In the genomic region with DNA sequence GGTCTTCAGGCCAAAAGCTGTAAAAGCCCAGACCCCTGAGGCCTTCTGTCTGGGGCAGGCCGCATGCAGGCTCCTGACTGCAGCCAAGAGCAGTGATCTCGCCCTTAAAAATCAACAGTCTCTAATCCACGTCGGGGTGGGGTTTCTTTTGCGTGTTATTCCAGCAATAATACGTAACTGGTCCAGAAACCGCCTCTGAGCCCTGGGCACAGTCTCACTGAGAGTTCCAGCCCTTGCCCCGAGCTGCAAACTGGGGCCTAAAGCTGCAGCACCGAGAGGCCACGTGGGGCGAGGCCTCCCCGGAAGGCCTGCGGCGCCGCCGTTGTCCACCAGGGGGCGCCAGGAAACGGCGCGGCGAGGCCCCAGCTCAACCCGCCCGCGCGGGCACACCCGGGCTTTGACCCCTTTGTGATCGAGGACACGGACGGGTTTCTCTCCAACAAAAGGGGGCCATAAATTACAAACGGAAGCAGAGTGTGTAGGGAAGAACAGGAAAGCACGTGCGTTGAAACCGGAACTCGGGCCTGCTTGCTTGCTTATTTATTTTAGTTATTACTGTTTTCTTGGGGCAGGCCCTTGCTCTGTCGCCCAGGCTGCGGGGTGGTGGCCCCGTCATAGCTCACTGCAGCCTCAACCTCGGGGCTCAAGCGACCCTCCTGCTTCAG, we compare ENCODE assay signal across 1 cellular context.
TF ChIP-seq lines count a peak whose summit lies in the region.

No MANE protein-coding gene starts in this region.

TF ChIP-seq in HepG2, 621 proteins besides CTCF, POLR2A, EP300 and RAD21 (continued from another document and continues in another):
- TF ChIP-seq, protein P1, sequence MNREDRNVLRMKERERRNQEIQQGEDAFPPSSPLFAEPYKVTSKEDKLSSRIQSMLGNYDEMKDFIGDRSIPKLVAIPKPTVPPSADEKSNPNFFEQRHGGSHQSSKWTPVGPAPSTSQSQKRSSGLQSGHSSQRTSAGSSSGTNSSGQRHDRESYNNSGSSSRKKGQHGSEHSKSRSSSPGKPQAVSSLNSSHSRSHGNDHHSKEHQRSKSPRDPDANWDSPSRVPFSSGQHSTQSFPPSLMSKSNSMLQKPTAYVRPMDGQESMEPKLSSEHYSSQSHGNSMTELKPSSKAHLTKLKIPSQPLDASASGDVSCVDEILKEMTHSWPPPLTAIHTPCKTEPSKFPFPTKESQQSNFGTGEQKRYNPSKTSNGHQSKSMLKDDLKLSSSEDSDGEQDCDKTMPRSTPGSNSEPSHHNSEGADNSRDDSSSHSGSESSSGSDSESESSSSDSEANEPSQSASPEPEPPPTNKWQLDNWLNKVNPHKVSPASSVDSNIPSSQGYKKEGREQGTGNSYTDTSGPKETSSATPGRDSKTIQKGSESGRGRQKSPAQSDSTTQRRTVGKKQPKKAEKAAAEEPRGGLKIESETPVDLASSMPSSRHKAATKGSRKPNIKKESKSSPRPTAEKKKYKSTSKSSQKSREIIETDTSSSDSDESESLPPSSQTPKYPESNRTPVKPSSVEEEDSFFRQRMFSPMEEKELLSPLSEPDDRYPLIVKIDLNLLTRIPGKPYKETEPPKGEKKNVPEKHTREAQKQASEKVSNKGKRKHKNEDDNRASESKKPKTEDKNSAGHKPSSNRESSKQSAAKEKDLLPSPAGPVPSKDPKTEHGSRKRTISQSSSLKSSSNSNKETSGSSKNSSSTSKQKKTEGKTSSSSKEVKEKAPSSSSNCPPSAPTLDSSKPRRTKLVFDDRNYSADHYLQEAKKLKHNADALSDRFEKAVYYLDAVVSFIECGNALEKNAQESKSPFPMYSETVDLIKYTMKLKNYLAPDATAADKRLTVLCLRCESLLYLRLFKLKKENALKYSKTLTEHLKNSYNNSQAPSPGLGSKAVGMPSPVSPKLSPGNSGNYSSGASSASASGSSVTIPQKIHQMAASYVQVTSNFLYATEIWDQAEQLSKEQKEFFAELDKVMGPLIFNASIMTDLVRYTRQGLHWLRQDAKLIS (CRISPR knock-in tag; IDR thresholded peaks at IDR 0.05) = no peak
- TF ChIP-seq ZNF333 (CRISPR knock-in tag; IDR thresholded peaks at IDR 0.05; ENCODE audit: borderline replicate concordance) (0 out of 2 replicates have a peak, but pooled peaks have one; percentile 91), FOXA1 (IDR thresholded peaks at IDR 0.05) (no peak), FOXA1 (CRISPR knock-in tag; IDR thresholded peaks at IDR 0.05) (0 out of 2 replicates have a peak, but pooled peaks have one; percentile 5), ZNF263 (CRISPR knock-in tag; IDR thresholded peaks at IDR 0.05) (peak; percentile 26; the same call in 1 of the 2 replicates), BRD4 (CRISPR knock-in tag; IDR thresholded peaks at IDR 0.05) (peak; percentile 95; the same call in 1 of the 2 replicates), MIXL1 (CRISPR knock-in tag; IDR thresholded peaks at IDR 0.05) (peak; percentile 84; the same call in 1 of the 2 replicates), IRX3 (CRISPR knock-in tag; IDR thresholded peaks at IDR 0.05; ENCODE audit: borderline replicate concordance, low read depth) (peak; percentile 91), ERF (CRISPR knock-in tag; IDR thresholded peaks at IDR 0.05) (peak; percentile 82), RFX3 (CRISPR knock-in tag; IDR thresholded peaks at IDR 0.05) (no peak), FOXM1 (CRISPR knock-in tag; IDR thresholded peaks at IDR 0.05) (no peak), ZNF44 (CRISPR knock-in tag; IDR thresholded peaks at IDR 0.05) (peak; percentile 62; the same call in 1 of the 2 replicates), HMGA1 (CRISPR knock-in tag; conservative IDR thresholded peaks at IDR 0.05) (no peak), ZNF713 (CRISPR knock-in tag; IDR thresholded peaks at IDR 0.05) (0 out of 2 replicates have a peak, but pooled peaks have one; percentile 68), SMARCE1 (IDR thresholded peaks at IDR 0.05; ENCODE audit: borderline replicate concordance) (no peak), ZKSCAN1 (IDR thresholded peaks at IDR 0.05; ENCODE audit: low read length) (peak; percentile 50; the same call in 1 of the 2 replicates), YEATS2 (CRISPR knock-in tag; IDR thresholded peaks at IDR 0.05; ENCODE audit: borderline replicate concordance) (peak; percentile 59), ARHGAP35 (CRISPR knock-in tag; IDR thresholded peaks at IDR 0.05; ENCODE audit: borderline replicate concordance) (0 out of 2 replicates have a peak, but pooled peaks have one; percentile 17), ZBTB3 (CRISPR knock-in tag; IDR thresholded peaks at IDR 0.05; ENCODE audit: borderline replicate concordance, low read depth) (peak; percentile 73), ZNF33A (CRISPR knock-in tag; IDR thresholded peaks at IDR 0.05; ENCODE audit: borderline replicate concordance) (peak; percentile 81; the same call in 1 of the 2 replicates), SKI (IDR thresholded peaks at IDR 0.05; ENCODE audit: partially characterized antibody) (peak; percentile 70), FOXO1 (CRISPR knock-in tag; IDR thresholded peaks at IDR 0.05) (no peak; the same call in none of the 2 replicates), XBP1 (CRISPR knock-in tag; IDR thresholded peaks at IDR 0.05) (no peak), SRY (CRISPR knock-in tag; IDR thresholded peaks at IDR 0.05) (peak; percentile 92), MYC (CRISPR knock-in tag; IDR thresholded peaks at IDR 0.05; ENCODE audit: borderline replicate concordance) (peak; percentile 99), MXD4 (CRISPR knock-in tag; IDR thresholded peaks at IDR 0.05) (peak; percentile 93; the same call in 1 of the 2 replicates), ZNF616 (CRISPR knock-in tag; IDR thresholded peaks at IDR 0.05; ENCODE audit: low read depth) (peak; percentile 82; the same call in 1 of the 2 replicates), CREB1 (IDR thresholded peaks at IDR 0.05) (no peak), CREB1 (CRISPR knock-in tag; IDR thresholded peaks at IDR 0.05) (no peak), ARNT2 (CRISPR knock-in tag; IDR thresholded peaks at IDR 0.05; ENCODE audit: low read depth) (peak; percentile 82), ZNF441 (CRISPR knock-in tag; IDR thresholded peaks at IDR 0.05; ENCODE audit: borderline replicate concordance) (no peak), PCBP1 (IDR thresholded peaks at IDR 0.05; ENCODE audit: borderline replicate concordance, low read depth, low read length) (no peak), KDM3A (CRISPR knock-in tag; IDR thresholded peaks at IDR 0.05; ENCODE audit: low read depth) (peak; percentile 97), ZNF101 (CRISPR knock-in tag; IDR thresholded peaks at IDR 0.05; ENCODE audit: borderline replicate concordance, low read depth) (no peak), GZF1 (CRISPR knock-in tag; IDR thresholded peaks at IDR 0.05) (peak; percentile 83; the same call in 1 of the 2 replicates), MED8 (CRISPR knock-in tag; IDR thresholded peaks at IDR 0.05; ENCODE audit: insufficient replicate concordance) (peak; percentile 94), PHF8 (CRISPR knock-in tag; IDR thresholded peaks at IDR 0.05) (peak; percentile 69), MBNL3 (CRISPR knock-in tag; conservative IDR thresholded peaks at IDR 0.05) (no peak)
- TF ChIP-seq, protein P2, sequence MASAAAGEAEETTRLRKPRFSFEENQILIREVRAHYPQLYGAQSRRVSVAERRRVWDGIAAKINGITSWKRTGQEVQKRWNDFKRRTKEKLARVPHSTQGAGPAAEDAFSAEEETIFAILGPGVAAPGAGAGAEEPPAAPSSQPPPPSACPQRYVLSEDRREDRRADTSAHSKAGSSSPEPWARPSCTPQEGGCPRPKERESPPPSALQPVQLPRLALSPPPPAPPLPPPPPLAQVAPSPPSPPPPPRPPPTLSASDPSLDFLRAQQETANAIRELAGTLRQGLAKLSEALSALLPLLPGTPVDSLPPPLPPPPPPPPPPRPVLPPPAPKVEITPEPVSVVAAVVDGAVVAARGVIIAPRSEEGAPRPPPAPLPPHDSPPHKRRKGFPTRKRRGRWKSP (CRISPR knock-in tag; IDR thresholded peaks at IDR 0.05) = peak; percentile 90
- TF ChIP-seq, protein P3, sequence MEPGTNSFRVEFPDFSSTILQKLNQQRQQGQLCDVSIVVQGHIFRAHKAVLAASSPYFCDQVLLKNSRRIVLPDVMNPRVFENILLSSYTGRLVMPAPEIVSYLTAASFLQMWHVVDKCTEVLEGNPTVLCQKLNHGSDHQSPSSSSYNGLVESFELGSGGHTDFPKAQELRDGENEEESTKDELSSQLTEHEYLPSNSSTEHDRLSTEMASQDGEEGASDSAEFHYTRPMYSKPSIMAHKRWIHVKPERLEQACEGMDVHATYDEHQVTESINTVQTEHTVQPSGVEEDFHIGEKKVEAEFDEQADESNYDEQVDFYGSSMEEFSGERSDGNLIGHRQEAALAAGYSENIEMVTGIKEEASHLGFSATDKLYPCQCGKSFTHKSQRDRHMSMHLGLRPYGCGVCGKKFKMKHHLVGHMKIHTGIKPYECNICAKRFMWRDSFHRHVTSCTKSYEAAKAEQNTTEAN (CRISPR knock-in tag; conservative IDR thresholded peaks at IDR 0.05) = peak; percentile 91
- TF ChIP-seq, protein P4, sequence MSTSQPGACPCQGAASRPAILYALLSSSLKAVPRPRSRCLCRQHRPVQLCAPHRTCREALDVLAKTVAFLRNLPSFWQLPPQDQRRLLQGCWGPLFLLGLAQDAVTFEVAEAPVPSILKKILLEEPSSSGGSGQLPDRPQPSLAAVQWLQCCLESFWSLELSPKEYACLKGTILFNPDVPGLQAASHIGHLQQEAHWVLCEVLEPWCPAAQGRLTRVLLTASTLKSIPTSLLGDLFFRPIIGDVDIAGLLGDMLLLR (CRISPR knock-in tag; IDR thresholded peaks at IDR 0.05) = peak; percentile 95; the same call in 1 of the 2 replicates
- TF ChIP-seq, protein P5, sequence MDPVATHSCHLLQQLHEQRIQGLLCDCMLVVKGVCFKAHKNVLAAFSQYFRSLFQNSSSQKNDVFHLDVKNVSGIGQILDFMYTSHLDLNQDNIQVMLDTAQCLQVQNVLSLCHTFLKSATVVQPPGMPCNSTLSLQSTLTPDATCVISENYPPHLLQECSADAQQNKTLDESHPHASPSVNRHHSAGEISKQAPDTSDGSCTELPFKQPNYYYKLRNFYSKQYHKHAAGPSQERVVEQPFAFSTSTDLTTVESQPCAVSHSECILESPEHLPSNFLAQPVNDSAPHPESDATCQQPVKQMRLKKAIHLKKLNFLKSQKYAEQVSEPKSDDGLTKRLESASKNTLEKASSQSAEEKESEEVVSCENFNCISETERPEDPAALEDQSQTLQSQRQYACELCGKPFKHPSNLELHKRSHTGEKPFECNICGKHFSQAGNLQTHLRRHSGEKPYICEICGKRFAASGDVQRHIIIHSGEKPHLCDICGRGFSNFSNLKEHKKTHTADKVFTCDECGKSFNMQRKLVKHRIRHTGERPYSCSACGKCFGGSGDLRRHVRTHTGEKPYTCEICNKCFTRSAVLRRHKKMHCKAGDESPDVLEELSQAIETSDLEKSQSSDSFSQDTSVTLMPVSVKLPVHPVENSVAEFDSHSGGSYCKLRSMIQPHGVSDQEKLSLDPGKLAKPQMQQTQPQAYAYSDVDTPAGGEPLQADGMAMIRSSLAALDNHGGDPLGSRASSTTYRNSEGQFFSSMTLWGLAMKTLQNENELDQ (CRISPR knock-in tag; IDR thresholded peaks at IDR 0.05; ENCODE audit: borderline replicate concordance) = 0 out of 2 replicates have a peak, but pooled peaks have one; percentile 21
- TF ChIP-seq, protein P6, sequence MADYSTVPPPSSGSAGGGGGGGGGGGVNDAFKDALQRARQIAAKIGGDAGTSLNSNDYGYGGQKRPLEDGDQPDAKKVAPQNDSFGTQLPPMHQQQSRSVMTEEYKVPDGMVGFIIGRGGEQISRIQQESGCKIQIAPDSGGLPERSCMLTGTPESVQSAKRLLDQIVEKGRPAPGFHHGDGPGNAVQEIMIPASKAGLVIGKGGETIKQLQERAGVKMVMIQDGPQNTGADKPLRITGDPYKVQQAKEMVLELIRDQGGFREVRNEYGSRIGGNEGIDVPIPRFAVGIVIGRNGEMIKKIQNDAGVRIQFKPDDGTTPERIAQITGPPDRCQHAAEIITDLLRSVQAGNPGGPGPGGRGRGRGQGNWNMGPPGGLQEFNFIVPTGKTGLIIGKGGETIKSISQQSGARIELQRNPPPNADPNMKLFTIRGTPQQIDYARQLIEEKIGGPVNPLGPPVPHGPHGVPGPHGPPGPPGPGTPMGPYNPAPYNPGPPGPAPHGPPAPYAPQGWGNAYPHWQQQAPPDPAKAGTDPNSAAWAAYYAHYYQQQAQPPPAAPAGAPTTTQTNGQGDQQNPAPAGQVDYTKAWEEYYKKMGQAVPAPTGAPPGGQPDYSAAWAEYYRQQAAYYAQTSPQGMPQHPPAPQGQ (CRISPR knock-in tag; IDR thresholded peaks at IDR 0.05; ENCODE audit: borderline replicate concordance) = no peak
- TF ChIP-seq, protein P7, sequence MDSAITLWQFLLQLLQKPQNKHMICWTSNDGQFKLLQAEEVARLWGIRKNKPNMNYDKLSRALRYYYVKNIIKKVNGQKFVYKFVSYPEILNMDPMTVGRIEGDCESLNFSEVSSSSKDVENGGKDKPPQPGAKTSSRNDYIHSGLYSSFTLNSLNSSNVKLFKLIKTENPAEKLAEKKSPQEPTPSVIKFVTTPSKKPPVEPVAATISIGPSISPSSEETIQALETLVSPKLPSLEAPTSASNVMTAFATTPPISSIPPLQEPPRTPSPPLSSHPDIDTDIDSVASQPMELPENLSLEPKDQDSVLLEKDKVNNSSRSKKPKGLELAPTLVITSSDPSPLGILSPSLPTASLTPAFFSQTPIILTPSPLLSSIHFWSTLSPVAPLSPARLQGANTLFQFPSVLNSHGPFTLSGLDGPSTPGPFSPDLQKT (CRISPR knock-in tag; IDR thresholded peaks at IDR 0.05; ENCODE audit: borderline replicate concordance) = 0 out of 2 replicates have a peak, but pooled peaks have one; percentile 42
- TF ChIP-seq, protein P8, sequence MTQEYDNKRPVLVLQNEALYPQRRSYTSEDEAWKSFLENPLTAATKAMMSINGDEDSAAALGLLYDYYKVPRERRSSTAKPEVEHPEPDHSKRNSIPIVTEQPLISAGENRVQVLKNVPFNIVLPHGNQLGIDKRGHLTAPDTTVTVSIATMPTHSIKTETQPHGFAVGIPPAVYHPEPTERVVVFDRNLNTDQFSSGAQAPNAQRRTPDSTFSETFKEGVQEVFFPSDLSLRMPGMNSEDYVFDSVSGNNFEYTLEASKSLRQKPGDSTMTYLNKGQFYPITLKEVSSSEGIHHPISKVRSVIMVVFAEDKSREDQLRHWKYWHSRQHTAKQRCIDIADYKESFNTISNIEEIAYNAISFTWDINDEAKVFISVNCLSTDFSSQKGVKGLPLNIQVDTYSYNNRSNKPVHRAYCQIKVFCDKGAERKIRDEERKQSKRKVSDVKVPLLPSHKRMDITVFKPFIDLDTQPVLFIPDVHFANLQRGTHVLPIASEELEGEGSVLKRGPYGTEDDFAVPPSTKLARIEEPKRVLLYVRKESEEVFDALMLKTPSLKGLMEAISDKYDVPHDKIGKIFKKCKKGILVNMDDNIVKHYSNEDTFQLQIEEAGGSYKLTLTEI (CRISPR knock-in tag; conservative IDR thresholded peaks at IDR 0.05) = no peak
- TF ChIP-seq, protein P9, sequence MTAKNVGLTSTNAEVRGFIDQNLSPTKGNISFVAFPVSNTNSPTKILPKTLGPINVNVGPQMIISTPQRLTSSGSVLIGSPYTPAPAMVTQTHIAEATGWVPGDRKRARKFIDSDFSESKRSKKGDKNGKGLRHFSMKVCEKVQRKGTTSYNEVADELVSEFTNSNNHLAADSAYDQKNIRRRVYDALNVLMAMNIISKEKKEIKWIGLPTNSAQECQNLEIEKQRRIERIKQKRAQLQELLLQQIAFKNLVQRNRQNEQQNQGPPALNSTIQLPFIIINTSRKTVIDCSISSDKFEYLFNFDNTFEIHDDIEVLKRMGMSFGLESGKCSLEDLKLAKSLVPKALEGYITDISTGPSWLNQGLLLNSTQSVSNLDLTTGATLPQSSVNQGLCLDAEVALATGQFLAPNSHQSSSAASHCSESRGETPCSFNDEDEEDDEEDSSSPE (CRISPR knock-in tag; IDR thresholded peaks at IDR 0.05) = peak; percentile 92
